In genomic region chr3:53816430-53816829, GRCh38 we compare ENCODE assay signal across 17 cellular contexts. TPM values are rescaled to one million over a fixed set of nuclear protein-coding genes. Genes with fewer than 3 reads are reported as not detected.
DNase-seq lines count a peak whose midpoint lies in the region; ATAC-seq lines count a peak whose summit lies in the region.
"Had no signal": no experiment of that assay in that cellular context is flagged by ENCODE, and none has a peak within 500 bp of the region (broad histone marks: within the 10 kb centered on the region; RNA-seq: fewer than 3 reads in every experiment).

No MANE protein-coding gene starts in this region.

- H3K36me3 ChIP-seq in KOPT-K1 (ENCODE audit: insufficient read depth, low read length) = no peaks in the 10 kb centered on the region
- H3K36me3 ChIP-seq: BE2C had no signal

- DNase-seq in cerebellum (ENCODE audit: low spot score) = peak; percentile 20
- DNase-seq in NCI-H2171 treated with DMSO at 0.1 percent for 48 hours (lab: John Stamatoyannopoulos, UW) = no peak
- DNase-seq in stimulated activated CD4-positive, alpha-beta T cell treated with anti-CD3 and anti-CD28 coated beads, Interleukin-4, amount 100 ng/mL, for 24 hours = no peak
- DNase-seq: BE2C; CD4-positive, alpha-beta T cell; GM23248; HCEC 1CT; KBM-7; NCI-H1436; NCI-H2029; NCI-H2171; NCI-H446 treated with DMSO at 0.1 percent for 48 hours had no signal

- H3K27ac ChIP-seq in KOPT-K1 (ENCODE audit: low read depth, low read length, poor library complexity, severe bottlenecking) = peak overlapping the region; percentile 1
- peak overlapping the region; percentile 79 for H3K27ac ChIP-seq in layer of hippocampus (ENCODE audit: low read depth, low read length)
- peak overlapping the region; percentile 81 for H3K27ac ChIP-seq in temporal lobe (ENCODE audit: low read depth, low read length)
- H3K27ac ChIP-seq: GM23248, RWPE1 had no signal

- no peak for ATAC-seq in GM19351 (IDR thresholded peaks at IDR 0.05; ENCODE audit: unreplicated experiment)

- H3K9me3 ChIP-seq in KOPT-K1 (ENCODE audit: insufficient read depth, low read length, poor library complexity, severe bottlenecking) = no peaks in the 10 kb centered on the region
- H3K9me3 ChIP-seq: BE2C had no signal

- H3K27me3 ChIP-seq in layer of hippocampus (ENCODE audit: control insufficient read depth, insufficient read depth, low read length) = no peaks in the 10 kb centered on the region
- H3K27me3 ChIP-seq: BE2C had no signal

RNA-seq across cellular contexts. Expression of gene CHDH, which starts 29.8 kb away (rescaled TPM):
- total RNA-seq in cerebellum (4.5 TPM), temporal lobe (1.2 TPM)

RNA-seq across cellular contexts. Expression of gene IL17RB, which starts 29.9 kb away (rescaled TPM):
- total RNA-seq in cerebellum (14.2 TPM), temporal lobe (2.2 TPM)
- total RNA-seq: GM23248 had no signal

Comparison
In these comparisons a context has a peak if more than half of its experiments do, and no peak if none do; other contexts are left out.
1. H3K27ac ChIP-seq: peak in every context shown above with its lines; median percentile 81 in temporal lobe; 79 in layer of hippocampus; 1 in KOPT-K1.